ENCODE assay signal across 18 cellular contexts in the genomic region with DNA sequence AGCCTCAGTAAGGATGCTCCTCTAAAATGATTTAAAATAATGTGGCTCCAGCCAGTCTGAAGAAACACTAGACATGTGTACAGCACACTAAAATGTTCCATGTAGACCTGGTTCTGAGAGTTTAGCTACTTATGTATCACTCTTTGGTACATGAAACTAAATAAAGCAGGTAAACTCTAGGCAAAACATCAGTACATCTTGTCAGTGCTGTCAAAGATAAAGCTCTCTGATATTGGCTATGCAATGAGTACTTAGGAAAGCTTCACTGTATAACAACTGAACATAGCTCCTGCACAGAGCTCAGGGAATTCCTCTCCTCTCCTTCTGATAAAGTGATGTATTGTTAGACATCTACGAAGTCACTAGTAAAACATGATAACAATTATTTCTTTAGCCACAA. TPM values are rescaled to one million over a fixed set of nuclear protein-coding genes. Genes with fewer than 3 reads are reported as not detected.
DNase-seq lines count a peak whose midpoint lies in the region; FAIRE-seq and TF ChIP-seq lines count a peak whose summit lies in the region.
"Had no signal": no experiment of that assay in that cellular context is flagged by ENCODE, and none has a peak within 500 bp of the region (broad histone marks: within the 10 kb centered on the region; RNA-seq: fewer than 3 reads in every experiment).

No MANE protein-coding gene starts in this region.

- H3K79me2 ChIP-seq in SK-N-SH (ENCODE audit: insufficient read depth), result no peaks in the 10 kb centered on the region

- DNase-seq in activated T-cell treated with anti-CD3 and anti-CD28 coated beads, Interleukin-2, amount 50 U/mL, for 24 hours, result no peak
- DNase-seq in activated T-cell treated with anti-CD3 and anti-CD28 coated beads, Interleukin-2, amount 50 U/mL, for 1 hour, result no peak
- DNase-seq in SK-N-SH, result no peak
- DNase-seq in dorsolateral prefrontal cortex, result no peak
- DNase-seq in RKO (ENCODE audit: low spot score), result no peak
- DNase-seq in HPDE6-E6E7 (ENCODE audit: extremely low spot score), result no peak
- DNase-seq in kidney, result no peak
- DNase-seq: activated B cell treated with CpG ODN at 0.5 μM for 24 hours; activated effector memory CD4-positive, alpha-beta T cell treated with anti-CD3 and anti-CD28 coated beads, Interleukin-2, amount 50 U/mL, for 16 hours; foreskin melanocyte; pancreas; stomach had no signal

- H3K36me3 Mint-ChIP-seq in activated T-cell treated with anti-CD3 and anti-CD28 coated beads, Interleukin-2, amount 50 U/mL, for 24 hours (ENCODE audit: low read depth), result peaks cover 58% of the 10 kb centered on the region
- H3K36me3 Mint-ChIP-seq: memory B cell had no signal

- peak overlapping the region; percentile 6; the same call in 1 of the 2 replicates for H3K4me2 ChIP-seq in SK-N-SH

- TF ChIP-seq CTCF in SK-N-SH (IDR thresholded peaks at IDR 0.05) (no peak), dorsolateral prefrontal cortex (IDR thresholded peaks at IDR 0.05 in 54 of 56, conservative IDR thresholded peaks at IDR 0.05 in 2 of 56; ENCODE audit: low read depth in 1 of 56, partially characterized antibody in 56 of 56) (no peak), kidney (IDR thresholded peaks at IDR 0.05; ENCODE audit: borderline replicate concordance, extremely low read depth, insufficient read depth) (no peak)

- no peaks in the 10 kb centered on the region for H4K20me1 ChIP-seq in SK-N-SH (ENCODE audit: insufficient read depth)

- no peaks in the 10 kb centered on the region for H3K27me3 ChIP-seq in SK-N-SH (ENCODE audit: insufficient read depth)
- no peaks in the 10 kb centered on the region for H3K27me3 ChIP-seq in dorsolateral prefrontal cortex
- no peaks in the 10 kb centered on the region for H3K27me3 ChIP-seq in subcutaneous abdominal adipose tissue (ENCODE audit: control insufficient read depth in 5 of 5, insufficient read depth in 4 of 5, low read length in 5 of 5)
- H3K27me3 ChIP-seq: breast epithelium, pancreas, stomach had no signal

- peak overlapping the region in 1 of 2 experiments; percentile 88; a peak in 2 of 4 replicates for H3K27ac ChIP-seq in SK-N-SH (ENCODE audit: low read depth in 2 of 2, low read length in 1 of 2)
- H3K27ac ChIP-seq in dorsolateral prefrontal cortex, result peak overlapping the region in 25 of 59 donors; percentile 4 to 89 (median 61)
- H3K27ac ChIP-seq in subcutaneous abdominal adipose tissue (ENCODE audit: low read depth, low read length), result peak overlapping the region; percentile 8
- H3K27ac ChIP-seq in kidney (ENCODE audit: low read depth in 2 of 2, low read length in 2 of 2), result no peak overlapping the region
- H3K27ac ChIP-seq: breast epithelium, pancreas, stomach had no signal

- CTCF ChIA-PET in SK-N-SH (lab: Yijun Ruan, JAX), result interaction anchor here (1.0 to 5.2 kb wide), 6 partner anchors 127 to 1251 kb away, joined by 3 to 35 read pairs (median 6); no protein-coding TSS in a partner anchor

- H3K36me3 ChIP-seq in SK-N-SH (replicated peaks in 1 of 2; ENCODE audit: control insufficient read depth in 1 of 2, insufficient read depth in 2 of 2, low read length in 1 of 2) (peaks cover 0 to 18% of the 10 kb centered on the region in 2 experiments), subcutaneous abdominal adipose tissue (ENCODE audit: control insufficient read depth in 5 of 5, insufficient read depth in 5 of 5, low read length in 5 of 5) (no peaks in the 10 kb centered on the region), kidney (ENCODE audit: control insufficient read depth in 1 of 2, insufficient read depth in 2 of 2, low read length in 2 of 2) (no peaks in the 10 kb centered on the region)
- H3K36me3 ChIP-seq: breast epithelium, pancreas, stomach had no signal

- no peak; the same call in 1 of the 2 replicates for TF ChIP-seq RAD21 in SK-N-SH (IDR thresholded peaks at IDR 0.05; ENCODE audit: low read length)

- peak overlapping the region in 1 of 2 experiments; percentile 61; a peak in 2 of 4 replicates for H3K4me3 ChIP-seq in SK-N-SH (ENCODE audit: low read depth in 2 of 2, low read length in 1 of 2)
- H3K4me3 ChIP-seq in dorsolateral prefrontal cortex, result peak overlapping the region in 58 of 59 donors; percentile 34 to 83 (median 65)
- H3K4me3 ChIP-seq in subcutaneous abdominal adipose tissue (ENCODE audit: low read depth in 1 of 5, low read length in 5 of 5), result peak overlapping the region in 1 of 5 donors; percentile 9
- H3K4me3 ChIP-seq in kidney (ENCODE audit: low read length in 2 of 2), result no peak overlapping the region
- H3K4me3 ChIP-seq: breast epithelium, pancreas, skin epidermis, stomach had no signal

- POLR2A ChIA-PET in SK-N-SH (lab: Yijun Ruan, JAX), result no interaction called here

- no peaks in the 10 kb centered on the region for H3K9me3 Mint-ChIP-seq in activated T-cell treated with anti-CD3 and anti-CD28 coated beads, Interleukin-2, amount 50 U/mL, for 24 hours
- H3K9me3 Mint-ChIP-seq: activated B cell treated with CpG ODN at 0.5 μM for 24 hours, memory B cell had no signal

- WGBS in SK-N-SH (ENCODE audit: low lambda C conversion rate), result 41% methylated on average over 1 of the region's 1 CpG

- no peak for FAIRE-seq in kidney (lab: Jason Lieb, UNC)
- FAIRE-seq: endometrium, HTR-8/SVneo, pancreas had no signal

- no peaks in the 10 kb centered on the region for H3K27me3 Mint-ChIP-seq in activated T-cell treated with anti-CD3 and anti-CD28 coated beads, Interleukin-2, amount 50 U/mL, for 24 hours
- H3K27me3 Mint-ChIP-seq: activated B cell treated with CpG ODN at 0.5 μM for 24 hours, memory B cell had no signal

- no peaks in the 10 kb centered on the region for H3K9me2 ChIP-seq in SK-N-SH

- intact Hi-C loops in dorsolateral prefrontal cortex (cut with DNase I) (loop anchor here (5.0 to 10.0 kb wide), 3 partner anchors 393 to 640 kb away; partner anchors contain the start of gene IMMP2L (in 1 of the 2)), kidney (cut with DNase I) (no loop called here)

- H3K9me3 ChIP-seq in SK-N-SH (no peaks in the 10 kb centered on the region), subcutaneous abdominal adipose tissue (ENCODE audit: control insufficient read depth in 5 of 5, low read length in 5 of 5) (no peaks in the 10 kb centered on the region), kidney (ENCODE audit: control insufficient read depth in 1 of 2, low read length in 2 of 2) (no peaks in the 10 kb centered on the region)
- H3K9me3 ChIP-seq: breast epithelium, pancreas, stomach had no signal

- H3K9ac ChIP-seq in SK-N-SH (no peak overlapping the region), subcutaneous abdominal adipose tissue (ENCODE audit: low read length in 5 of 5) (peak overlapping the region in 2 of 5 donors; percentile 22 to 32), kidney (ENCODE audit: low read length in 2 of 2) (no peak overlapping the region)

- peak overlapping the region; percentile 89 for H3K4me3 Mint-ChIP-seq in activated T-cell treated with anti-CD3 and anti-CD28 coated beads, Interleukin-2, amount 50 U/mL, for 24 hours
- H3K4me3 Mint-ChIP-seq: activated B cell treated with CpG ODN at 0.5 μM for 24 hours, memory B cell had no signal

- H3K4me1 ChIP-seq in SK-N-SH (ENCODE audit: control insufficient read depth in 1 of 2, insufficient read depth in 2 of 2, low read depth in 1 of 2, low read length in 1 of 2) (peaks cover 5 to 30% of the 10 kb centered on the region in 2 experiments; a peak in 3 of 4 replicates), subcutaneous abdominal adipose tissue (ENCODE audit: control insufficient read depth in 5 of 5, insufficient read depth in 5 of 5, low read length in 5 of 5) (peaks cover 0 to 45% (median 36%) of the 10 kb centered on the region in 5 donors), kidney (ENCODE audit: control insufficient read depth in 1 of 2, insufficient read depth in 1 of 2, low read depth in 1 of 2, low read length in 2 of 2) (no peaks in the 10 kb centered on the region)
- H3K4me1 ChIP-seq: breast epithelium had no signal

- H2AFZ ChIP-seq in SK-N-SH (ENCODE audit: low read depth), result no peak overlapping the region

- H3K27ac Mint-ChIP-seq in activated T-cell treated with anti-CD3 and anti-CD28 coated beads, Interleukin-2, amount 50 U/mL, for 24 hours, result peak overlapping the region; percentile 88
- H3K27ac Mint-ChIP-seq: activated B cell treated with CpG ODN at 0.5 μM for 24 hours, memory B cell had no signal

- no peak for TF ChIP-seq EP300 in SK-N-SH (IDR thresholded peaks at IDR 0.05; ENCODE audit: borderline replicate concordance in 1 of 2, low read depth in 1 of 2, low read length in 1 of 2)

- peaks cover 4% of the 10 kb centered on the region for H3F3A ChIP-seq in SK-N-SH (replicated peaks; ENCODE audit: insufficient read depth)

- H3K4me1 Mint-ChIP-seq in activated T-cell treated with anti-CD3 and anti-CD28 coated beads, Interleukin-2, amount 50 U/mL, for 24 hours (ENCODE audit: low read depth), result peaks cover 88% of the 10 kb centered on the region

TF ChIP-seq in SK-N-SH, 30 proteins besides CTCF, POLR2A, EP300 and RAD21 (continues in another document):
- TF ChIP-seq POLR2AphosphoS5 (IDR thresholded peaks at IDR 0.05; ENCODE audit: low read depth, low read length) (no peak), MEF2A (IDR thresholded peaks at IDR 0.05; ENCODE audit: borderline replicate concordance, low read depth) (no peak), RCOR1 (IDR thresholded peaks at IDR 0.05; ENCODE audit: low read length) (no peak), GABPA (IDR thresholded peaks at IDR 0.05; ENCODE audit: low read depth) (no peak), SIN3A (IDR thresholded peaks at IDR 0.05; ENCODE audit: borderline replicate concordance, low read depth, low read length) (no peak), TEAD4 (IDR thresholded peaks at IDR 0.05; ENCODE audit: borderline replicate concordance, insufficient read depth) (no peak), USF1 (IDR thresholded peaks at IDR 0.05; ENCODE audit: borderline replicate concordance, low read depth) (no peak)

RNA-seq across cellular contexts. Expression of gene LRRN3, which starts 3.5 kb away (rescaled TPM):
- polyA plus RNA-seq in SK-N-SH (2012; rRNA removed) (2.1 and 4.1 TPM in 2 replicates), kidney (ENCODE audit: insufficient read depth, low read depth, low replicate concordance) (0.54 TPM)
- polyA plus RNA-seq in SK-N-SH (2012; cell fraction: cytosol; rRNA removed), result 5.1 and 6.0 TPM in 2 replicates
- 1.3 and 2.1 TPM in 2 replicates for polyA plus RNA-seq in SK-N-SH (2012; cell fraction: nucleus; rRNA removed)
- total RNA-seq in dorsolateral prefrontal cortex (10 to 100 TPM; 12.6 to 47.0 (median 31.6) TPM), kidney (1.1 TPM)
- total RNA-seq: activated B cell treated with CpG ODN at 0.5 μM for 24 hours had no signal

Comparison
In these comparisons a context has a peak if more than half of its experiments do, and no peak if none do; other contexts are left out.
1. H3K4me3 ChIP-seq: peak in dorsolateral prefrontal cortex (58 of 59); none in kidney (0 of 2).